Comparison of ENCODE assay signal across 20 cellular contexts in the genomic region with DNA sequence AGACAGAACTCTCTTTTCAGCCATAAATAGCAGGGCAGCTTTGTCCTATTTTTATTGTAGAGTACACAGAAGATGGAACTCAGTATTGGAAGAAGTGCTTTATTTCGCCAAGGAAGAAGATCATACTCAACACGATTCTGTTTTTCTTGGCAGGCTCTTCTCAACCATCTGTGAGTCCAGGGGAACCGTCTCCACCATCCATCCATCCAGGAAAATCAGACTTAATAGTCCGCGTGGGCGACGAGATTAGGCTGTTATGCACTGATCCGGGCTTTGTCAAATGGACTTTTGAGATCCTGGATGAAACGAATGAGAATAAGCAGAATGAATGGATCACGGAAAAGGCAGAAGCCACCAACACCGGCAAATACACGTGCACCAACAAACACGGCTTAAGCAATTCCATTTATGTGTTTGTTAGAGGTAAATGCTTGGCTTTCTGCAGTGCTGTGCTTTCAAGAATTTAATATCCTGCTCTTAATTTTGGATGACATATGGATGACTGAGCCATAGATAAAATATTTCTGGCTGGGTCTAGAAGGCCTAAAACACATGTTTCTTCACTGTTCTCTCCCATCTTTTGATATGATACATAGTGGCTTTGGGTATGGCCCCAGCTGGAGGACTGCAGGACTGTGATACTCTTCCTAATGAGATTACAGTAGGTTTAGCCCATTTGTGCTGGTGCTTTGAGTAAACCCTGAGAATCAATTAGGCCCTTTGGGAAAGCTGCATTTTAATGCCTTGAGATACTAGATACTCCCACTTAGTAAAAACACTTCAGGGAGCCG.
"Had no signal": no experiment of that assay in that cellular context is flagged by ENCODE, and none has a peak within 500 bp of the region (broad histone marks: within the 10 kb centered on the region; RNA-seq: fewer than 3 reads in every experiment).

No MANE protein-coding gene starts in this region.

- H3K4me1 ChIP-seq: body of pancreas, gastrocnemius medialis, testis, vagina had no signal

- H3K27me3 ChIP-seq: body of pancreas, gastrocnemius medialis, testis, vagina had no signal

- DNase-seq: activated gamma-delta T cell treated with Interleukin-2 at 50 U/mL for 16 hours; activated T-cell treated with anti-CD3 and anti-CD28 coated beads, Interleukin-2, amount 50 U/mL, for 1 hour; anterior cingulate cortex; body of pancreas; caudate nucleus; effector CD8-positive, alpha-beta T cell; erythroblast; gastrocnemius medialis; left colon; naive B cell; occipital lobe; stimulated activated CD4-positive, alpha-beta T cell treated with anti-CD3 and anti-CD28 coated beads, Interleukin-2, amount 100 ng/mL, for 48 hours; stimulated activated CD8-positive, alpha-beta memory T cell treated with anti-CD3 and anti-CD28 coated beads, Interleukin-4, amount 100 ng/mL, for 48 hours; stimulated activated naive B cell treated with anti-CD40 and anti-IgM and Interleukin-4, amounts not matched to agents 10 μg/mL and 1 μg/mL and 100 μg/mL, for 72 hours; testis; trophoblast cell had no signal

- H3K9me3 ChIP-seq: body of pancreas, gastrocnemius medialis, testis, vagina had no signal

- FAIRE-seq: keratinocyte, TTC549 had no signal

- H3K4me3 ChIP-seq: body of pancreas, gastrocnemius medialis, lung, testis, vagina had no signal

- ATAC-seq: body of pancreas; gastrocnemius medialis; left colon; stimulated activated naive B cell treated with anti-CD40 and anti-IgM and Interleukin-4, amounts not matched to agents 10 μg/mL and 1 μg/mL and 100 μg/mL, for 72 hours had no signal

- H3K27ac ChIP-seq: body of pancreas, gastrocnemius medialis, testis, vagina had no signal

- H3K36me3 ChIP-seq: gastrocnemius medialis, vagina had no signal
